Comparison of ENCODE assay signal across 1 cellular context in the genomic region with DNA sequence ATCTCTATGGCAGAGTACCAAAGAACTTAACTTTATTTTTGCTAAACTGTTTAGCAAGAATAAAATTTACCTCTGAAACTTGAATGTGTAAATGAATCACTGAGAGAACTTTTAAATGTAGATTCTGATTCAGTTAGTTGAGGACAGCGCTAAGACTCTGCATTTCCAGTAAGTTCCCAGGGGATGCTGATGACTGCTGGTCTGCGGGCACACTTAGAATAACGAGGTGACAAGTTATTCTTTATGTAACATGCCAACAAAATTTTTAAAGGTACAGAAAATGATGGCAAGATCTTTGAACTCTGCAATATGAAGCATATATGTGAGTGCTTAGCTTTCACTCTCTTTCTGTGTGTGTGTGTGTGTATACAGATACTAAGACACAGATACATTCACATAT.
TF ChIP-seq lines count a peak whose summit lies in the region.

No MANE protein-coding gene starts in this region.

TF ChIP-seq in HepG2, 621 proteins besides CTCF, POLR2A, EP300 and RAD21:
- TF ChIP-seq, protein P1, sequence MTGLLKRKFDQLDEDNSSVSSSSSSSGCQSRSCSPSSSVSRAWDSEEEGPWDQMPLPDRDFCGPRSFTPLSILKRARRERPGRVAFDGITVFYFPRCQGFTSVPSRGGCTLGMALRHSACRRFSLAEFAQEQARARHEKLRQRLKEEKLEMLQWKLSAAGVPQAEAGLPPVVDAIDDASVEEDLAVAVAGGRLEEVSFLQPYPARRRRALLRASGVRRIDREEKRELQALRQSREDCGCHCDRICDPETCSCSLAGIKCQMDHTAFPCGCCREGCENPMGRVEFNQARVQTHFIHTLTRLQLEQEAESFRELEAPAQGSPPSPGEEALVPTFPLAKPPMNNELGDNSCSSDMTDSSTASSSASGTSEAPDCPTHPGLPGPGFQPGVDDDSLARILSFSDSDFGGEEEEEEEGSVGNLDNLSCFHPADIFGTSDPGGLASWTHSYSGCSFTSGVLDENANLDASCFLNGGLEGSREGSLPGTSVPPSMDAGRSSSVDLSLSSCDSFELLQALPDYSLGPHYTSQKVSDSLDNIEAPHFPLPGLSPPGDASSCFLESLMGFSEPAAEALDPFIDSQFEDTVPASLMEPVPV (CRISPR knock-in tag; IDR thresholded peaks at IDR 0.05): no peak
- TF ChIP-seq MYNN (CRISPR knock-in tag; IDR thresholded peaks at IDR 0.05; ENCODE audit: low read depth) (no peak), POLR2AphosphoS5 (IDR thresholded peaks at IDR 0.05; ENCODE audit: low read depth, low read length) (peak; percentile 30; the same call in 1 of the 2 replicates), ZNF839 (CRISPR knock-in tag; IDR thresholded peaks at IDR 0.05; ENCODE audit: borderline replicate concordance) (no peak), RBM22 (optimal IDR thresholded peaks at IDR 0.05; ENCODE audit: low read length) (peak; percentile 95), SALL2 (CRISPR knock-in tag; IDR thresholded peaks at IDR 0.05) (no peak), ZNF33B (CRISPR knock-in tag; IDR thresholded peaks at IDR 0.05) (no peak), AGO2 (optimal IDR thresholded peaks at IDR 0.05; ENCODE audit: low read depth, low read length) (peak; percentile 8), RARA (CRISPR knock-in tag; IDR thresholded peaks at IDR 0.05) (no peak), ZC3H4 (CRISPR knock-in tag; IDR thresholded peaks at IDR 0.05; ENCODE audit: borderline replicate concordance) (no peak), CHD4 (IDR thresholded peaks at IDR 0.05; ENCODE audit: borderline replicate concordance, low read length) (no peak), HNF4A (CRISPR knock-in tag; IDR thresholded peaks at IDR 0.05) (no peak), GATAD2A (CRISPR knock-in tag; IDR thresholded peaks at IDR 0.05) (no peak), EZH2 (conservative IDR thresholded peaks at IDR 0.05; ENCODE audit: low read depth, low read length) (no peak)
- TF ChIP-seq, protein P2, sequence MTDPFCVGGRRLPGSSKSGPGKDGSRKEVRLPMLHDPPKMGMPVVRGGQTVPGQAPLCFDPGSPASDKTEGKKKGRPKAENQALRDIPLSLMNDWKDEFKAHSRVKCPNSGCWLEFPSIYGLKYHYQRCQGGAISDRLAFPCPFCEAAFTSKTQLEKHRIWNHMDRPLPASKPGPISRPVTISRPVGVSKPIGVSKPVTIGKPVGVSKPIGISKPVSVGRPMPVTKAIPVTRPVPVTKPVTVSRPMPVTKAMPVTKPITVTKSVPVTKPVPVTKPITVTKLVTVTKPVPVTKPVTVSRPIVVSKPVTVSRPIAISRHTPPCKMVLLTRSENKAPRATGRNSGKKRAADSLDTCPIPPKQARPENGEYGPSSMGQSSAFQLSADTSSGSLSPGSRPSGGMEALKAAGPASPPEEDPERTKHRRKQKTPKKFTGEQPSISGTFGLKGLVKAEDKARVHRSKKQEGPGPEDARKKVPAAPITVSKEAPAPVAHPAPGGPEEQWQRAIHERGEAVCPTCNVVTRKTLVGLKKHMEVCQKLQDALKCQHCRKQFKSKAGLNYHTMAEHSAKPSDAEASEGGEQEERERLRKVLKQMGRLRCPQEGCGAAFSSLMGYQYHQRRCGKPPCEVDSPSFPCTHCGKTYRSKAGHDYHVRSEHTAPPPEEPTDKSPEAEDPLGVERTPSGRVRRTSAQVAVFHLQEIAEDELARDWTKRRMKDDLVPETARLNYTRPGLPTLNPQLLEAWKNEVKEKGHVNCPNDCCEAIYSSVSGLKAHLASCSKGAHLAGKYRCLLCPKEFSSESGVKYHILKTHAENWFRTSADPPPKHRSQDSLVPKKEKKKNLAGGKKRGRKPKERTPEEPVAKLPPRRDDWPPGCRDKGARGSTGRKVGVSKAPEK (CRISPR knock-in tag; IDR thresholded peaks at IDR 0.05; ENCODE audit: borderline replicate concordance): no peak
- TF ChIP-seq, protein P3, sequence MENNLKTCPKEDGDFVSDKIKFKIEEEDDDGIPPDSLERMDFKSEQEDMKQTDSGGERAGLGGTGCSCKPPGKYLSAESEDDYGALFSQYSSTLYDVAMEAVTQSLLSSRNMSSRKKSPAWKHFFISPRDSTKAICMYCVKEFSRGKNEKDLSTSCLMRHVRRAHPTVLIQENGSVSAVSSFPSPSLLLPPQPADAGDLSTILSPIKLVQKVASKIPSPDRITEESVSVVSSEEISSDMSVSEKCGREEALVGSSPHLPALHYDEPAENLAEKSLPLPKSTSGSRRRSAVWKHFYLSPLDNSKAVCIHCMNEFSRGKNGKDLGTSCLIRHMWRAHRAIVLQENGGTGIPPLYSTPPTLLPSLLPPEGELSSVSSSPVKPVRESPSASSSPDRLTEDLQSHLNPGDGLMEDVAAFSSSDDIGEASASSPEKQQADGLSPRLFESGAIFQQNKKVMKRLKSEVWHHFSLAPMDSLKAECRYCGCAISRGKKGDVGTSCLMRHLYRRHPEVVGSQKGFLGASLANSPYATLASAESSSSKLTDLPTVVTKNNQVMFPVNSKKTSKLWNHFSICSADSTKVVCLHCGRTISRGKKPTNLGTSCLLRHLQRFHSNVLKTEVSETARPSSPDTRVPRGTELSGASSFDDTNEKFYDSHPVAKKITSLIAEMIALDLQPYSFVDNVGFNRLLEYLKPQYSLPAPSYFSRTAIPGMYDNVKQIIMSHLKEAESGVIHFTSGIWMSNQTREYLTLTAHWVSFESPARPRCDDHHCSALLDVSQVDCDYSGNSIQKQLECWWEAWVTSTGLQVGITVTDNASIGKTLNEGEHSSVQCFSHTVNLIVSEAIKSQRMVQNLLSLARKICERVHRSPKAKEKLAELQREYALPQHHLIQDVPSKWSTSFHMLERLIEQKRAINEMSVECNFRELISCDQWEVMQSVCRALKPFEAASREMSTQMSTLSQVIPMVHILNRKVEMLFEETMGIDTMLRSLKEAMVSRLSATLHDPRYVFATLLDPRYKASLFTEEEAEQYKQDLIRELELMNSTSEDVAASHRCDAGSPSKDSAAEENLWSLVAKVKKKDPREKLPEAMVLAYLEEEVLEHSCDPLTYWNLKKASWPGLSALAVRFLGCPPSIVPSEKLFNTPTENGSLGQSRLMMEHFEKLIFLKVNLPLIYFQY (CRISPR knock-in tag; IDR thresholded peaks at IDR 0.05; ENCODE audit: borderline replicate concordance): no peak
